Comparison of ENCODE assay signal across 11 cellular contexts in the genomic region with DNA sequence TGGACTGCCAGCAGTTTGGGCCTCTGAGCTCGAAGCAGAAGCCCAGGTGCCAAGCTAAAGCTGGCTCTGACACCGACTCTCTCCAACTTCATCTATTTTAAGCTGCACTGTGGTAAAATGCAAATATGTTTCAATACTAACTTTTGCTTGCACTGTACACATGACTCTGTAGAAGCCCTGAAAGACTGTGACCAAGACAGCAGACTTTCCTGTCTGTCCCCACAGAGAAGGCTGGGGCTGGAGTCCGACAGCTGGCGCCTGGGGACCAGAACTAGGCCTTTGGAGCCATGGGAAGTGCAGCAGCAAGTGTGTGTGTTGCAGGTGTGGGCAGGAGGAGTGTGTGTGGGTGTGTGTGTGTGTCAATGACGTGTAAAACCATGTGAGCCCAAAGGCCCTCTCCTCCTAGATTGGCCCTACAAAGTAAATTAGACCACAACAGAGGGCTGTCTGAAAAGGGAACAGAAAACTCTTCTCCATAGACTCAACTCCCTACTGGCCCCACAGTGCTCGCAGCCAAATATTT. TPM values are rescaled to one million over a fixed set of nuclear protein-coding genes. Genes with fewer than 3 reads are reported as not detected.
DNase-seq lines count a peak whose midpoint lies in the region; ATAC-seq and TF ChIP-seq lines count a peak whose summit lies in the region.
"Had no signal": no experiment of that assay in that cellular context is flagged by ENCODE, and none has a peak within 500 bp of the region (broad histone marks: within the 10 kb centered on the region; RNA-seq: fewer than 3 reads in every experiment).

No MANE protein-coding gene starts in this region.

- H3K4me3 ChIP-seq in right cardiac atrium (ENCODE audit: low read length) (no peak overlapping the region), sigmoid colon (no peak overlapping the region)
- H3K4me3 ChIP-seq: left lung, thoracic aorta had no signal

- peak; percentile 86 for ATAC-seq in GM18873 (IDR thresholded peaks at IDR 0.05; ENCODE audit: low FRiP score, unreplicated experiment)
- peak; percentile 89 for ATAC-seq in GM21576 (IDR thresholded peaks at IDR 0.05; ENCODE audit: unreplicated experiment)
- ATAC-seq in HG03342 (IDR thresholded peaks at IDR 0.05; ENCODE audit: unreplicated experiment): peak; percentile 92
- peak; percentile 6 to 25 for ATAC-seq in right cardiac atrium
- ATAC-seq: left lung had no signal

- no peak for TF ChIP-seq EP300 in sigmoid colon (IDR thresholded peaks at IDR 0.05)

- H3K4me3 Mint-ChIP-seq in endothelial cell (ENCODE audit: unreplicated experiment): no peak overlapping the region

- H3K4me1 ChIP-seq in right cardiac atrium (ENCODE audit: control insufficient read depth, insufficient read depth, low read length) (no peaks in the 10 kb centered on the region), sigmoid colon (no peaks in the 10 kb centered on the region)
- H3K4me1 ChIP-seq: left lung had no signal

- TF ChIP-seq POLR2A in sigmoid colon (IDR thresholded peaks at IDR 0.05): no peak

- H3K9me3 ChIP-seq in right cardiac atrium (ENCODE audit: control insufficient read depth, low read length): no peaks in the 10 kb centered on the region
- no peaks in the 10 kb centered on the region for H3K9me3 ChIP-seq in sigmoid colon
- H3K9me3 ChIP-seq: left lung, thoracic aorta had no signal

- H3K27ac ChIP-seq in right cardiac atrium (ENCODE audit: low read length) (peak overlapping the region; percentile 12), substantia nigra (ENCODE audit: low read depth, low read length, poor library complexity, severe bottlenecking) (no peak overlapping the region), sigmoid colon (no peak overlapping the region)
- H3K27ac ChIP-seq: left lung, thoracic aorta had no signal

- H3K9me3 Mint-ChIP-seq in endothelial cell (ENCODE audit: unreplicated experiment): no peaks in the 10 kb centered on the region
- H3K9me3 Mint-ChIP-seq: activated T-helper 2 cell treated with anti-CD3 and anti-CD28 coated beads, Interferon-gamma antibody, Interleukin-2, Interleukin-4, amounts not matched to agents 10 μg/mL and 5 μg/mL and 100 μg/mL, durations not matched to agents 14 hours and 24 hours and 36 hours had no signal

- no peaks in the 10 kb centered on the region for H3K4me1 Mint-ChIP-seq in endothelial cell (ENCODE audit: unreplicated experiment)

- DNase-seq in right cardiac atrium (no peak), substantia nigra (lab: John Stamatoyannopoulos, UW) (no peak), endothelial cell (ENCODE audit: low spot score) (no peak), sigmoid colon (no peak)
- no peak for DNase-seq in activated effector memory CD4-positive, alpha-beta T cell treated with anti-CD3 and anti-CD28 coated beads, Interleukin-2, amount 50 U/mL, for 16 hours
- DNase-seq: left lung had no signal

- 83% methylated on average over 6 of the region's 6 CpGs for WGBS in right cardiac atrium
- 65 to 93% methylated on average over 6 of the region's 6 CpGs for WGBS in sigmoid colon, 2 donors

- peaks cover 29% of the 10 kb centered on the region for H3K36me3 Mint-ChIP-seq in endothelial cell (ENCODE audit: low read depth, unreplicated experiment)

- TF ChIP-seq CTCF in endothelial cell (IDR thresholded peaks at IDR 0.05; ENCODE audit: unreplicated experiment) (no peak), sigmoid colon (IDR thresholded peaks at IDR 0.05) (no peak)

- H3K27me3 ChIP-seq in right cardiac atrium (ENCODE audit: control insufficient read depth, insufficient read depth): no peaks in the 10 kb centered on the region
- H3K27me3 ChIP-seq in sigmoid colon: no peaks in the 10 kb centered on the region
- H3K27me3 ChIP-seq: left lung had no signal

- intact Hi-C loops in right cardiac atrium (cut with DNase I) (no loop called here), sigmoid colon (cut with DNase I) (no loop called here)

- H3K27me3 Mint-ChIP-seq in endothelial cell (ENCODE audit: unreplicated experiment): peaks cover 11% of the 10 kb centered on the region

- H3K27ac Mint-ChIP-seq in endothelial cell (ENCODE audit: unreplicated experiment): no peak overlapping the region
- H3K27ac Mint-ChIP-seq: activated T-helper 2 cell treated with anti-CD3 and anti-CD28 coated beads, Interferon-gamma antibody, Interleukin-2, Interleukin-4, amounts not matched to agents 10 μg/mL and 5 μg/mL and 100 μg/mL, durations not matched to agents 14 hours and 24 hours and 36 hours had no signal

- H3K36me3 ChIP-seq in sigmoid colon: peaks cover 70 to 100% (median 92%) of the 10 kb centered on the region in 4 donors

RNA-seq across cellular contexts. Expression of gene RAB35, which starts 16.4 kb away (rescaled TPM):
- total RNA-seq in right cardiac atrium (10 to 100 TPM; 21.3 to 32.0 (median 25.2) TPM), endothelial cell (ENCODE audit: unreplicated experiment) (76.4 TPM), sigmoid colon (10 to 100 TPM; 17.5 to 25.4 (median 22.3) TPM)
- polyA plus RNA-seq in right cardiac atrium (20.1 TPM), sigmoid colon (10 to 100 TPM; 24.6 to 43.0 (median 33.5) TPM)

Comparison
In these comparisons a context has a peak if more than half of its experiments do, and no peak if none do; other contexts are left out.
1. ATAC-seq: peak in every context shown above with its lines; median percentile 92 in HG03342; 89 in GM21576; 86 in GM18873; 16 in right cardiac atrium.